Comparison of ENCODE assay signal across 9 cellular contexts in the genomic region with DNA sequence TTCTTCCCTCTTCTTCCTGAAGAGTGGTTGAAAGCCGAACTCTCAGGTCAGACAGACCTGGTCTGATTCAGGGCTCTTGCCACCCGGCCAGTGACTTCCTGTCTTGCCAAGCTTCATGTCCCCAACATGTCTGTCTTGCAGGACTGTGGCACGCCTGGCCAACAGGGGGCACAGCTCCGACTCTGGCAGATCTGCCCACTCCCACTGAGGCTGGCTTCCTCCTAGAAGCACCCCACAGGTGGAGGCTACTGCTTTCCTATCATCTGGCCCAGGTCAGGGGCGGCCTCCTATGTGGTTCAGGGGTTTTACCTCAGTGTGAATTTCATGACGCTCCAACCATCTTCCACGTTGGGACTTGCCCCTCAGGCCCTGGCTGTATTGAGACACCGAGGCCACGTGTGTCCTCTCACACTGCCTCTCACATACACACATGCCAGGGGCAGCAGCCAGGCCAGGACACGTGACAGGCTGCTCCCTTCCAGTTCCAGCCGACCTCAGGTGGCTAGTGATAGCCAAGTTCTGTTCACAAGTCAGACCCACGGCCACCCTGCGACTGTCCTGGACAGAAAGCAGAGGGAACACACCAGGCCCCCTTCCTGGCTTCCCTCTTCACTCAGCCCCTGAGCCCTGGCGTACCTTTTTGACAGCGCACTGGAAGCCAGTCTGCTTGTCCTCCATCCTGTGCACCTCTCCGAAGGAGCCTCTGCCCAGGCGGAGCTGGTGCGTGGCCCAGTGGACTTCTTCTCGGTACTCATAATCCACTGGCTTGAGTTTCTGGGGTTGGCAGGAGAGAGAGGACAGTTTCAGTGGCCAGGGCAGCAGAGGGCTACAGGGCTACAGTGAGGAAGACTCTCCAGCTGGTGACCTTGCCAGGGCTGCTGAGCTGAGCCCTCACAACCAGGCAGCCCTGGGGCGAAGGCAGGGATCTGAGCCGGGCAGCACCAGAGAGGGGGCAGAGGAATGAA. TPM values are rescaled to one million over a fixed set of nuclear protein-coding genes. Genes with fewer than 3 reads are reported as not detected.
DNase-seq lines count a peak whose midpoint lies in the region; ATAC-seq and TF ChIP-seq lines count a peak whose summit lies in the region.
"Had no signal": no experiment of that assay in that cellular context is flagged by ENCODE, and none has a peak within 500 bp of the region (broad histone marks: within the 10 kb centered on the region; RNA-seq: fewer than 3 reads in every experiment).

No MANE protein-coding gene starts in this region.

- no peaks in the 10 kb centered on the region for H3K9me3 Mint-ChIP-seq in activated CD8-positive, alpha-beta T cell treated with anti-CD3 and anti-CD28 coated beads for 36 hours
- no peaks in the 10 kb centered on the region for H3K9me3 Mint-ChIP-seq in stimulated activated effector memory CD8-positive, alpha-beta T cell treated with anti-CD3 and anti-CD28 coated beads, Interleukin-12 subunit alpha, Interleukin-12 subunit beta, amount 100 ng/mL, for 72 hours

- H3K27me3 ChIP-seq in HUES6 (ENCODE audit: control insufficient read depth, insufficient read depth, low read length) (no peaks in the 10 kb centered on the region), vagina (no peaks in the 10 kb centered on the region)
- H3K27me3 ChIP-seq: left lung, SJSA1 had no signal

- peaks cover 25% of the 10 kb centered on the region for H3K4me1 Mint-ChIP-seq in activated CD8-positive, alpha-beta T cell treated with anti-CD3 and anti-CD28 coated beads for 36 hours (ENCODE audit: low read depth)
- peaks cover 27% of the 10 kb centered on the region for H3K4me1 Mint-ChIP-seq in stimulated activated effector memory CD8-positive, alpha-beta T cell treated with anti-CD3 and anti-CD28 coated beads, Interleukin-12 subunit alpha, Interleukin-12 subunit beta, amount 100 ng/mL, for 72 hours

- peak; percentile 65 for DNase-seq in activated CD8-positive, alpha-beta T cell treated with anti-CD3 and anti-CD28 coated beads for 36 hours
- DNase-seq in Right ventricle myocardium superior, result peak; percentile 85
- no peak for DNase-seq in stimulated activated effector memory CD8-positive, alpha-beta T cell treated with anti-CD3 and anti-CD28 coated beads, Interleukin-12 subunit alpha, Interleukin-12 subunit beta, amount 100 ng/mL, for 72 hours (ENCODE audit: low spot score in 2 of 2)
- no peak for DNase-seq in vagina (ENCODE audit: extremely low spot score in 2 of 2)

- intact Hi-C loops in activated CD8-positive, alpha-beta T cell treated with anti-CD3 and anti-CD28 coated beads for 36 hours (cut with micrococcal nuclease), result no loop called here
- intact Hi-C loops in Right ventricle myocardium superior (cut with DNase I) (loop anchor here (5.0 kb wide), 1 partner anchor 33 kb away; the partner anchor contains the start of gene MAP3K14), vagina (cut with DNase I) (no loop called here)

- H3K27ac ChIP-seq in HUES6 (ENCODE audit: low read depth, low read length) (0 out of 2 replicates have a peak overlapping the region, but pooled peaks have one; percentile 30), vagina (no peak overlapping the region)
- H3K27ac ChIP-seq: SJSA1 had no signal

- H3K36me3 ChIP-seq in HUES6 (ENCODE audit: control insufficient read depth, insufficient read depth, low read length), result peaks cover 72% of the 10 kb centered on the region
- peaks cover 0 to 64% of the 10 kb centered on the region in 2 donors for H3K36me3 ChIP-seq in vagina

- H3K4me1 ChIP-seq in HUES6 (ENCODE audit: control insufficient read depth, insufficient read depth, low read length), result no peaks in the 10 kb centered on the region; the same call in 1 of the 2 replicates
- peaks cover 43% of the 10 kb centered on the region for H3K4me1 ChIP-seq in vagina

- H3K4me3 ChIP-seq in HUES6 (ENCODE audit: low read depth, low read length) (no peak overlapping the region), vagina (no peak overlapping the region)
- H3K4me3 ChIP-seq: left lung, SJSA1 had no signal

- no peak for TF ChIP-seq CTCF in activated CD8-positive, alpha-beta T cell treated with anti-CD3 and anti-CD28 coated beads for 36 hours (IDR thresholded peaks at IDR 0.05)
- no peak for TF ChIP-seq CTCF in vagina (IDR thresholded peaks at IDR 0.05)

- peak overlapping the region; percentile 86 for H3K27ac Mint-ChIP-seq in activated CD8-positive, alpha-beta T cell treated with anti-CD3 and anti-CD28 coated beads for 36 hours
- H3K27ac Mint-ChIP-seq in stimulated activated effector memory CD8-positive, alpha-beta T cell treated with anti-CD3 and anti-CD28 coated beads, Interleukin-12 subunit alpha, Interleukin-12 subunit beta, amount 100 ng/mL, for 72 hours, result peak overlapping the region; percentile 90

- TF ChIP-seq POLR2A in vagina (IDR thresholded peaks at IDR 0.05), result no peak

- POLR2A ChIA-PET in activated CD8-positive, alpha-beta T cell treated with anti-CD3 and anti-CD28 coated beads for 36 hours (lab: Charles Lee), result interaction anchor here (0.5 to 1.7 kb wide), 5 partner anchors 12 to 33 kb away, joined by 3 to 5 read pairs (median 3); no protein-coding TSS in a partner anchor

- H3K27me3 Mint-ChIP-seq in activated CD8-positive, alpha-beta T cell treated with anti-CD3 and anti-CD28 coated beads for 36 hours, result no peaks in the 10 kb centered on the region

- H3K9ac ChIP-seq in HUES6 (ENCODE audit: low read length), result no peak overlapping the region

- H3K36me3 Mint-ChIP-seq in activated CD8-positive, alpha-beta T cell treated with anti-CD3 and anti-CD28 coated beads for 36 hours (ENCODE audit: low read depth), result peaks cover 60% of the 10 kb centered on the region
- peaks cover 100% of the 10 kb centered on the region for H3K36me3 Mint-ChIP-seq in stimulated activated effector memory CD8-positive, alpha-beta T cell treated with anti-CD3 and anti-CD28 coated beads, Interleukin-12 subunit alpha, Interleukin-12 subunit beta, amount 100 ng/mL, for 72 hours

- H3K4me3 Mint-ChIP-seq in activated CD8-positive, alpha-beta T cell treated with anti-CD3 and anti-CD28 coated beads for 36 hours, result no peak overlapping the region
- H3K4me3 Mint-ChIP-seq in stimulated activated effector memory CD8-positive, alpha-beta T cell treated with anti-CD3 and anti-CD28 coated beads, Interleukin-12 subunit alpha, Interleukin-12 subunit beta, amount 100 ng/mL, for 72 hours, result no peak overlapping the region

- H3K9me3 ChIP-seq in HUES6 (ENCODE audit: control insufficient read depth, insufficient read depth, low read depth, low read length) (no peaks in the 10 kb centered on the region), vagina (no peaks in the 10 kb centered on the region)
- H3K9me3 ChIP-seq: left lung, SJSA1 had no signal

- CTCF ChIA-PET in activated CD8-positive, alpha-beta T cell treated with anti-CD3 and anti-CD28 coated beads for 36 hours (lab: Charles Lee), result interaction anchor here (0.6 to 3.6 kb wide), 20 partner anchors 9 to 149 kb away, joined by 3 to 20 read pairs (median 5); partner anchors contain the start of genes ACBD4 and MAP3K14

- peak; percentile 60 for ATAC-seq in activated CD8-positive, alpha-beta T cell treated with anti-CD3 and anti-CD28 coated beads for 36 hours
- peak; percentile 66 for ATAC-seq in Right ventricle myocardium superior (ENCODE audit: poor library complexity)
- peak; percentile 60 for ATAC-seq in stimulated activated effector memory CD8-positive, alpha-beta T cell treated with anti-CD3 and anti-CD28 coated beads, Interleukin-12 subunit alpha, Interleukin-12 subunit beta, amount 100 ng/mL, for 72 hours
- ATAC-seq in HG03442 (IDR thresholded peaks at IDR 0.05; ENCODE audit: unreplicated experiment), result no peak
- no peak for ATAC-seq in HG03432 (IDR thresholded peaks at IDR 0.05; ENCODE audit: unreplicated experiment)
- ATAC-seq: left lung had no signal

RNA-seq across cellular contexts. Expression of gene SPATA32, which starts 22.6 kb away (rescaled TPM):
- total RNA-seq in activated CD8-positive, alpha-beta T cell treated with anti-CD3 and anti-CD28 coated beads for 36 hours, result under 1 TPM; 0.27 to 0.63 TPM
- not detected for total RNA-seq in Right ventricle myocardium superior
- total RNA-seq in vagina, result not detected
- total RNA-seq: left lung, SJSA1 had no signal

RNA-seq across cellular contexts. Expression of gene MAP3K14, which starts 32.4 kb away (rescaled TPM):
- 10 to 100 TPM; 31.6 to 31.9 TPM for total RNA-seq in activated CD8-positive, alpha-beta T cell treated with anti-CD3 and anti-CD28 coated beads for 36 hours
- 12.2 TPM for total RNA-seq in Right ventricle myocardium superior
- total RNA-seq in vagina, result 9.8 TPM

Comparison
In these comparisons a context has a peak if more than half of its experiments do, and no peak if none do; other contexts are left out.
1. ATAC-seq: peak in activated CD8-positive, alpha-beta T cell treated with anti-CD3 and anti-CD28 coated beads for 36 hours (single experiment), Right ventricle myocardium superior (single experiment) and stimulated activated effector memory CD8-positive, alpha-beta T cell treated with anti-CD3 and anti-CD28 coated beads, Interleukin-12 subunit alpha, Interleukin-12 subunit beta, amount 100 ng/mL, for 72 hours (single experiment); none in HG03442 (single experiment) and HG03432 (single experiment).
2. DNase-seq: peak in activated CD8-positive, alpha-beta T cell treated with anti-CD3 and anti-CD28 coated beads for 36 hours (single experiment) and Right ventricle myocardium superior (single experiment); none in stimulated activated effector memory CD8-positive, alpha-beta T cell treated with anti-CD3 and anti-CD28 coated beads, Interleukin-12 subunit alpha, Interleukin-12 subunit beta, amount 100 ng/mL, for 72 hours (0 of 2) and vagina (0 of 2).